Comparison of ENCODE assay signal across 18 cellular contexts in genomic region chr6:1191141-1191630, GRCh38.
"Had no signal": no experiment of that assay in that cellular context is flagged by ENCODE, and none has a peak within 500 bp of the region (broad histone marks: within the 10 kb centered on the region; RNA-seq: fewer than 3 reads in every experiment).

No MANE protein-coding gene starts in this region.

- H3K36me3 ChIP-seq: gastroesophageal sphincter, neutrophil, right lobe of liver, spleen, tibial nerve had no signal

- ATAC-seq: left colon; left ventricle myocardium superior; naive thymus-derived CD8-positive, alpha-beta T cell; stimulated activated memory B cell treated with anti-CD40 and anti-IgM and Interleukin-4, amounts not matched to agents 10 μg/mL and 1 μg/mL and 100 μg/mL, for 72 hours had no signal

- H3K4me1 ChIP-seq: gastroesophageal sphincter, psoas muscle, spleen, tibial nerve had no signal

- H3K4me3 ChIP-seq: dorsolateral prefrontal cortex, gastroesophageal sphincter, lung, psoas muscle, right lobe of liver, spleen, tibial nerve had no signal

- H3K27ac ChIP-seq: dorsolateral prefrontal cortex, gastroesophageal sphincter, neutrophil, psoas muscle, right lobe of liver, spleen, tibial nerve had no signal

- H3K9me3 ChIP-seq: neutrophil, psoas muscle, right lobe of liver had no signal

- H3K27me3 ChIP-seq: gastroesophageal sphincter, right lobe of liver, tibial nerve had no signal

- DNase-seq: cortex of kidney; dorsolateral prefrontal cortex; effector CD8-positive, alpha-beta T cell; left colon; left ventricle myocardium superior; naive thymus-derived CD8-positive, alpha-beta T cell; psoas muscle; retina; right lobe of liver; spleen; stimulated activated CD4-positive, alpha-beta T cell treated with anti-CD3 and anti-CD28 coated beads, Interleukin-15, amount 100 ng/mL, for 24 hours; stimulated activated CD4-positive, alpha-beta T cell treated with anti-CD3 and anti-CD28 coated beads, Interleukin-1b, Interleukin-23, amount 100 ng/mL, for 48 hours; stimulated activated CD4-positive, alpha-beta T cell treated with anti-CD3 and anti-CD28 coated beads, Interleukin-4, amount 100 ng/mL, for 24 hours had no signal
